Comparison of ENCODE assay signal across 17 cellular contexts in the genomic region with DNA sequence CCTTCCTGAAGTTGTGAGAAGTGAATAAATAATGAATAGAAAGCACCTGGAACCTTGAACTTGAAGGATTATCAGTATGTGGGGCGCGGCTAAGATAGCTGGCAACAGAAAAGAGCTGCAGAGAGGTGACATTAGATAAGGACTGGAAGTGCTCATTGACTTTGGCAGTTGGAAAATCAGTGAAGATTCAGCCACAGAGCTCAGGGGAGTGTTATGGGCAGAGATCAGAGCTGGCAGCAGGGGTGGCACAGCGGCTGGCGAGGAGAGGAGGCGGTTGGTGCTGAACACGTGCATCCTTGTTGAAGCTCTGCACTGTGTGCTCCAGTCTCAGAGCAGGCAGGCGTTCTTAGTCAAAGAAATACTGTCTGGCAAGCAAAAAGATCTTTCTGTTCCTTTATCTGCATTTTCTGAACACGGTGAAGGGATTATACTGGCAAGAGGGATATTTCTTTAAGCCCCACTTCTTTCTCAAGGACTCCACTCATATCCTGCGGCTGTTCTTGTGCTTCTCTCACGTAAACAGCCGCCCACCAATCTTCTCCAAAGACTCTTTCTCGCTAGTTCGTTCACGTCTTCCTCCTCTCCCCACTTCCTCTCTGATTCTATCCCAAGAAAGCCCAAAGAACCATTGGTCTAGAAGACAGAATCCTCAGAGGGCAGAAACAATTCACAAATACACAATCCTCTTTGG. TPM values are rescaled to one million over a fixed set of nuclear protein-coding genes. Genes with fewer than 3 reads are reported as not detected.
A peak's percentile ranks its signal among the peaks of the same experiment; 100 is the strongest.
DNase-seq lines count a peak whose midpoint lies in the region; ATAC-seq and TF ChIP-seq lines count a peak whose summit lies in the region.
"Had no signal": no experiment of that assay in that cellular context is flagged by ENCODE, and none has a peak within 500 bp of the region (broad histone marks: within the 10 kb centered on the region; RNA-seq: fewer than 3 reads in every experiment).

No MANE protein-coding gene starts in this region.

- H3K4me2 ChIP-seq in GM23338 (no peak overlapping the region), mammary epithelial cell (ENCODE audit: insufficient read depth, low read depth, low read length) (no peak overlapping the region), hepatocyte (peak overlapping the region; percentile 44)

- peak overlapping the region; percentile 91; the same call in 1 of the 2 replicates for H2AFZ ChIP-seq in GM23338
- peak overlapping the region; percentile 73 for H2AFZ ChIP-seq in mammary epithelial cell (ENCODE audit: low read depth, low read length)
- H2AFZ ChIP-seq in hepatocyte: no peak overlapping the region

- no peak overlapping the region for H3K4me3 Mint-ChIP-seq in GM23338
- H3K4me3 Mint-ChIP-seq in glutamatergic neuron (ENCODE audit: unreplicated experiment): no peak overlapping the region
- H3K4me3 Mint-ChIP-seq: T-helper 1 cell treated with Interleukin-12 subunit alpha and Interleukin-12 subunit beta and Interleukin-4 antibody, amounts not matched to agents 30 μg/mL and 1 μg/mL, for 36 hours had no signal

- no peaks in the 10 kb centered on the region for H3K36me3 ChIP-seq in GM23338 (ENCODE audit: insufficient read depth)
- H3K36me3 ChIP-seq in mammary epithelial cell (ENCODE audit: insufficient read depth, low read length): no peaks in the 10 kb centered on the region
- no peaks in the 10 kb centered on the region for H3K36me3 ChIP-seq in hepatocyte (replicated peaks; ENCODE audit: insufficient read depth, low read depth)
- no peaks in the 10 kb centered on the region for H3K36me3 ChIP-seq in ovary
- no peaks in the 10 kb centered on the region for H3K36me3 ChIP-seq in effector memory CD4-positive, alpha-beta T cell (ENCODE audit: control insufficient read depth, insufficient read depth, low read length)
- H3K36me3 ChIP-seq: right lobe of liver had no signal

- intact Hi-C loops in mammary epithelial cell (cut with micrococcal nuclease): no loop called here
- intact Hi-C loops in ovary (cut with DNase I): loop anchor here in 2 of 4 donors (5.0 kb wide), 2 partner anchors 38 to 77 kb away; partner anchors contain the start of gene ADD3 (in 1 of the 2)

- H3K4me1 Mint-ChIP-seq in GM23338: peaks cover 19% of the 10 kb centered on the region
- peaks cover 16% of the 10 kb centered on the region for H3K4me1 Mint-ChIP-seq in glutamatergic neuron (ENCODE audit: low read depth, unreplicated experiment)

- H3K9me2 ChIP-seq in GM23338 (ENCODE audit: insufficient read depth): no peaks in the 10 kb centered on the region
- no peaks in the 10 kb centered on the region for H3K9me2 ChIP-seq in hepatocyte (replicated peaks; ENCODE audit: insufficient read depth)

- in situ Hi-C loops in mammary epithelial cell (cut with MboI; ENCODE audit: low sequenced_read_pairs in 2 of 2): no loop called here

- BruUV-seq in mammary epithelial cell (replicated peaks; lab: Mats Ljungman, UMichigan): no TSS peak

- TF ChIP-seq EP300 in ovary (IDR thresholded peaks at IDR 0.05): no peak

- H3K79me2 ChIP-seq in GM23338 (replicated peaks; ENCODE audit: insufficient read depth) (no peaks in the 10 kb centered on the region), mammary epithelial cell (ENCODE audit: insufficient read depth, low read length) (no peaks in the 10 kb centered on the region), hepatocyte (no peaks in the 10 kb centered on the region)

- ATAC-seq in GM23338 (no peak), HG03139 (IDR thresholded peaks at IDR 0.05; ENCODE audit: unreplicated experiment) (no peak)
- ATAC-seq: right lobe of liver had no signal

- no peak overlapping the region for H3K4me3 ChIP-seq in GM23338
- no peak overlapping the region for H3K4me3 ChIP-seq in mammary epithelial cell (replicated peaks in 1 of 3; ENCODE audit: insufficient read depth in 1 of 3, low read depth in 2 of 3, low read length in 3 of 3)
- no peak overlapping the region for H3K4me3 ChIP-seq in hepatocyte
- no peak overlapping the region for H3K4me3 ChIP-seq in ovary
- H3K4me3 ChIP-seq in effector memory CD4-positive, alpha-beta T cell (ENCODE audit: insufficient read depth, low read depth, low read length, poor library complexity, severe bottlenecking): no peak overlapping the region
- H3K4me3 ChIP-seq: right lobe of liver had no signal

- TF ChIP-seq POLR2A in ovary (IDR thresholded peaks at IDR 0.05): no peak

- no peaks in the 10 kb centered on the region for H4K20me1 ChIP-seq in GM23338 (replicated peaks; ENCODE audit: insufficient read depth)
- no peaks in the 10 kb centered on the region for H4K20me1 ChIP-seq in mammary epithelial cell (ENCODE audit: insufficient read depth, low read length)
- no peaks in the 10 kb centered on the region for H4K20me1 ChIP-seq in hepatocyte (ENCODE audit: insufficient read depth, poor library complexity, severe bottlenecking)

- H3K4me1 ChIP-seq in GM23338 (ENCODE audit: insufficient read depth) (peaks cover 15% of the 10 kb centered on the region), mammary epithelial cell (ENCODE audit: insufficient read depth, low read length) (no peaks in the 10 kb centered on the region), hepatocyte (ENCODE audit: insufficient read depth) (peaks cover 79% of the 10 kb centered on the region), ovary (ENCODE audit: insufficient read depth) (peaks cover 10% of the 10 kb centered on the region)
- H3K4me1 ChIP-seq in effector memory CD4-positive, alpha-beta T cell (ENCODE audit: control insufficient read depth, insufficient read depth, low read length, poor library complexity, severe bottlenecking): no peaks in the 10 kb centered on the region

- H3F3A ChIP-seq in GM23338 (replicated peaks; ENCODE audit: low read depth): no peaks in the 10 kb centered on the region

- H3K36me3 Mint-ChIP-seq in GM23338 (ENCODE audit: low read depth): no peaks in the 10 kb centered on the region
- H3K36me3 Mint-ChIP-seq in glutamatergic neuron (ENCODE audit: unreplicated experiment): no peaks in the 10 kb centered on the region

- 49% methylated on average over 13 of the region's 14 CpGs for WGBS in mammary epithelial cell (ENCODE audit: low coverage, missing lambda C conversion rate)
- WGBS in hepatocyte (ENCODE audit: low lambda C conversion rate, missing lambda C conversion rate): 73% methylated on average over 14 of the region's 14 CpGs
- WGBS in ovary, 3 donors: 19 to 25% (median 22%) methylated on average over 14 of the region's 14 CpGs

- no peaks in the 10 kb centered on the region for H3K9me3 Mint-ChIP-seq in GM23338
- H3K9me3 Mint-ChIP-seq in glutamatergic neuron (ENCODE audit: unreplicated experiment): no peaks in the 10 kb centered on the region
- H3K9me3 Mint-ChIP-seq: T-helper 1 cell treated with Interleukin-12 subunit alpha and Interleukin-12 subunit beta and Interleukin-4 antibody, amounts not matched to agents 30 μg/mL and 1 μg/mL, for 36 hours had no signal

- DNase-seq in GM23338 (ENCODE audit: low spot score) (no peak), mammary epithelial cell (no peak), hepatocyte (ENCODE audit: low spot score) (no peak), ovary (peak in 1 of 5 donors; percentile 48), glutamatergic neuron (no peak), D341Med (ENCODE audit: low spot score) (no peak)
- DNase-seq in effector memory CD4-positive, alpha-beta T cell: no peak
- DNase-seq: activated CD4-positive, alpha-beta T cell treated with anti-CD3 and anti-CD28 coated beads for 4 hours; COR-L47; MM.1S; NCI-H2081; NCI-H748 treated with DMSO at 0.1 percent for 48 hours; RPMI8226; stimulated activated CD4-positive, alpha-beta T cell treated with anti-CD3 and anti-CD28 coated beads, Interleukin-2, amount 100 ng/mL, for 48 hours had no signal

- CTCF ChIA-PET in mammary epithelial cell (lab: Charles Lee; ENCODE audit: low non-redundant PET): no interaction called here

- H3K27ac ChIP-seq in GM23338 (ENCODE audit: low read depth): 0 out of 2 replicates have a peak overlapping the region, but pooled peaks have one; percentile 42
- no peak overlapping the region for H3K27ac ChIP-seq in mammary epithelial cell (ENCODE audit: insufficient read depth, low read depth, low read length)
- H3K27ac ChIP-seq in hepatocyte: peak overlapping the region; percentile 83
- peak overlapping the region; percentile 49 to 57 for H3K27ac ChIP-seq in ovary
- no peak overlapping the region for H3K27ac ChIP-seq in effector memory CD4-positive, alpha-beta T cell (ENCODE audit: insufficient read depth, low read length, poor library complexity, severe bottlenecking)
- H3K27ac ChIP-seq: right lobe of liver had no signal

- TF ChIP-seq CTCF in GM23338 (conservative IDR thresholded peaks at IDR 0.05; ENCODE audit: low read depth in 2 of 2) (no peak), mammary epithelial cell (conservative IDR thresholded peaks at IDR 0.05 in 1 of 2, IDR thresholded peaks at IDR 0.05 in 1 of 2; ENCODE audit: extremely low read depth in 1 of 2, insufficient read depth in 1 of 2, low read depth in 1 of 2, low read length in 2 of 2) (no peak), hepatocyte (IDR thresholded peaks at IDR 0.05; ENCODE audit: poor library complexity) (no peak), ovary (IDR thresholded peaks at IDR 0.05) (no peak), glutamatergic neuron (IDR thresholded peaks at IDR 0.05; ENCODE audit: partially characterized antibody, unreplicated experiment) (no peak)

- H3K27me3 ChIP-seq in GM23338 (ENCODE audit: insufficient read depth) (no peaks in the 10 kb centered on the region), mammary epithelial cell (ENCODE audit: insufficient read depth, low read length) (no peaks in the 10 kb centered on the region), hepatocyte (no peaks in the 10 kb centered on the region), ovary (no peaks in the 10 kb centered on the region)
- no peaks in the 10 kb centered on the region for H3K27me3 ChIP-seq in effector memory CD4-positive, alpha-beta T cell (replicated peaks; ENCODE audit: control insufficient read depth, insufficient read depth, low read length, poor library complexity, severe bottlenecking)

- no peak overlapping the region for H3K9ac ChIP-seq in mammary epithelial cell (ENCODE audit: insufficient read depth, low read length)

- H3K27ac Mint-ChIP-seq in GM23338 (no peak overlapping the region), glutamatergic neuron (ENCODE audit: unreplicated experiment) (no peak overlapping the region)
- H3K27ac Mint-ChIP-seq: T-helper 1 cell treated with Interleukin-12 subunit alpha and Interleukin-12 subunit beta and Interleukin-4 antibody, amounts not matched to agents 30 μg/mL and 1 μg/mL, for 36 hours had no signal

- no peaks in the 10 kb centered on the region for H3K9me3 ChIP-seq in mammary epithelial cell (replicated peaks; ENCODE audit: insufficient read depth, low read length)
- H3K9me3 ChIP-seq in hepatocyte (ENCODE audit: low read depth): no peaks in the 10 kb centered on the region
- H3K9me3 ChIP-seq in ovary: no peaks in the 10 kb centered on the region
- H3K9me3 ChIP-seq in effector memory CD4-positive, alpha-beta T cell (ENCODE audit: control insufficient read depth, low read length): no peaks in the 10 kb centered on the region
- H3K9me3 ChIP-seq: right lobe of liver had no signal

- dilution Hi-C loops in mammary epithelial cell (cut with HindIII; ENCODE audit: low sequenced_read_pairs): no loop called here

- H3K27me3 Mint-ChIP-seq in GM23338 (ENCODE audit: insufficient read depth, low read depth, poor library complexity) (no peaks in the 10 kb centered on the region), glutamatergic neuron (ENCODE audit: unreplicated experiment) (peaks cover 2% of the 10 kb centered on the region)

RNA-seq across cellular contexts. Expression of gene ADD3, which starts 38.7 kb away (rescaled TPM):
- 75.1 and 767 TPM in 2 replicates for total RNA-seq in GM23338 (2014; rRNA removed; shearing (Covaris generic))
- polyA plus RNA-seq in GM23338 (2016; fragmentation: Nextera tagmentation; extraction: Ambion mirVana) (57.0 and 68.5 TPM in 2 replicates), mammary epithelial cell (102 TPM), hepatocyte (83.2 and 88.6 TPM in 2 replicates), ovary (10 to 100 TPM; 69.6 to 81.0 TPM)
- total RNA-seq in mammary epithelial cell (10 to 100 TPM; 24.8 to 67.5 TPM), hepatocyte (206 and 216 TPM in 2 replicates), ovary (100 to 1,000 TPM in 1 of 7 donors, 10 to 100 TPM in 6; 65.3 to 110 (median 85.5) TPM), glutamatergic neuron (ENCODE audit: unreplicated experiment) (22.8 TPM)
- 15.7 TPM for polyA minus RNA-seq in mammary epithelial cell

RNA-seq across cellular contexts. Expression of gene XPNPEP1, which starts 45.8 kb away (rescaled TPM):
- 55.8 and 60.5 TPM in 2 replicates for total RNA-seq in GM23338 (2014; rRNA removed; shearing (Covaris generic))
- polyA plus RNA-seq in GM23338 (2016; fragmentation: Nextera tagmentation; extraction: Ambion mirVana): 16.4 and 17.5 TPM in 2 replicates
- total RNA-seq in mammary epithelial cell: 100 to 1,000 TPM in 1 of 2 donors, 10 to 100 TPM in 1; 68.6 to 127 TPM
- polyA plus RNA-seq in mammary epithelial cell: 152 TPM
- polyA minus RNA-seq in mammary epithelial cell: 213 TPM
- total RNA-seq in hepatocyte: 89.7 and 99.4 TPM in 2 replicates
- polyA plus RNA-seq in hepatocyte: 40.2 and 55.5 TPM in 2 replicates
- total RNA-seq in ovary: 10 to 100 TPM; 39.6 to 70.7 (median 47.1) TPM
- polyA plus RNA-seq in ovary: 10 to 100 TPM; 27.2 to 70.4 TPM
- 51.4 TPM for total RNA-seq in glutamatergic neuron (ENCODE audit: unreplicated experiment)

Comparison
In these comparisons a context has a peak if more than half of its experiments do, and no peak if none do; other contexts are left out.
1. H3K27ac ChIP-seq: peak in GM23338 (single experiment), hepatocyte (single experiment) and ovary (2 of 2); none in mammary epithelial cell (single experiment) and effector memory CD4-positive, alpha-beta T cell (single experiment).